15 cellular contexts compared by ENCODE assay signal in the genomic region with DNA sequence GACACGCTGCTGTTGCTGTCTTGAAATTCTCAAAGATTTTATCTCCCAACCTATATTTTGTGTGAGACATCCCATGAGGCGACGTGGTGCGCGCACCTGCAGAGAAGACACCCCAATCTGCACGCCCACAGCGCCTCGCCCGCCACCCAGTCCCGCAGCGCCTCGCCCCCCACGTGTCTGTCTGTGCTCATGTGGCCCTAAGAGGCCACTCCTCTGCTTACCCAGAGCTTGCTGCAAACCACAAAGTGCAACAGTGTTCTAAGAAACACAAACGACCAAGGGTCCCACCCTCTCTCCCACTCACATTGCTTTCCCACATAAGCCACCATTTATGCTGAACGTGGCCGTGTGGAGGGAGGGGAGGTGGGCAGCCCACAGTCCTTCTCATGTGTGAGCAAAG.
DNase-seq lines count a peak whose midpoint lies in the region; ATAC-seq and TF ChIP-seq lines count a peak whose summit lies in the region.
"Had no signal": no experiment of that assay in that cellular context is flagged by ENCODE, and none has a peak within 500 bp of the region (broad histone marks: within the 10 kb centered on the region; RNA-seq: fewer than 3 reads in every experiment).

No MANE protein-coding gene starts in this region.

- peak; percentile 13 for DNase-seq in Right ventricle myocardium inferior (ENCODE audit: missing footprints)
- DNase-seq in left cardiac atrium = no peak
- DNase-seq in neural crest cell (ENCODE audit: low read depth, low spot score) = no peak
- no peak for DNase-seq in activated naive CD4-positive, alpha-beta T cell treated with anti-CD3 and anti-CD28 coated beads, Interleukin-2, amount 50 U/mL, for 16 hours
- no peak for DNase-seq in SHP77 (lab: John Stamatoyannopoulos, UW)
- DNase-seq: HCEC 1CT, Kasumi-1, NCI-H1694 treated with DMSO at 0.1 percent for 48 hours, NCI-H2081 treated with DMSO at 0.1 percent for 48 hours, NCI-H2171 treated with DMSO at 0.1 percent for 48 hours had no signal

- H3K9me3 Mint-ChIP-seq in neural crest cell = peaks cover 4% of the 10 kb centered on the region

- H3K27ac ChIP-seq in KOPT-K1 (ENCODE audit: low read depth, low read length, poor library complexity, severe bottlenecking) = peak overlapping the region; percentile 79
- H3K27ac ChIP-seq: Peyer's patch, SJSA1 had no signal

- H3K36me3 ChIP-seq in KOPT-K1 (ENCODE audit: insufficient read depth, low read length) = no peaks in the 10 kb centered on the region
- H3K36me3 ChIP-seq: Peyer's patch, SJSA1 had no signal

- peaks cover 14% of the 10 kb centered on the region for H3K9me3 ChIP-seq in KOPT-K1 (ENCODE audit: insufficient read depth, low read length, poor library complexity, severe bottlenecking)
- H3K9me3 ChIP-seq: SJSA1 had no signal

- H3K4me3 Mint-ChIP-seq in neural crest cell = no peak overlapping the region
- H3K4me3 Mint-ChIP-seq: IgD-negative memory B cell had no signal

- peak overlapping the region; percentile 40 for H3K27ac Mint-ChIP-seq in neural crest cell (ENCODE audit: unreplicated experiment)
- H3K27ac Mint-ChIP-seq: IgD-negative memory B cell had no signal

- H3K4me1 Mint-ChIP-seq in neural crest cell = peaks cover 11% of the 10 kb centered on the region
- H3K4me1 Mint-ChIP-seq: IgD-negative memory B cell had no signal

- ATAC-seq in Right ventricle myocardium inferior = no peak
- no peak for ATAC-seq in left cardiac atrium
- ATAC-seq in HG02678 (IDR thresholded peaks at IDR 0.05; ENCODE audit: unreplicated experiment) = no peak

- TF ChIP-seq CTCF in neural crest cell (conservative IDR thresholded peaks at IDR 0.05) = no peak

- H3K27me3 Mint-ChIP-seq in neural crest cell (ENCODE audit: low read depth) = no peaks in the 10 kb centered on the region

- peaks cover 7% of the 10 kb centered on the region for H3K36me3 Mint-ChIP-seq in neural crest cell (ENCODE audit: low read depth)
- H3K36me3 Mint-ChIP-seq: IgD-negative memory B cell had no signal

- intact Hi-C loops in Right ventricle myocardium inferior (cut with DNase I) = no loop called here
- intact Hi-C loops in left cardiac atrium (cut with DNase I) = no loop called here
